Comparison of ENCODE assay signal across 29 cellular contexts in genomic region chr11:100777736-100778135, GRCh38.
DNase-seq lines count a peak whose midpoint lies in the region; ATAC-seq and TF ChIP-seq lines count a peak whose summit lies in the region.
"Had no signal": no experiment of that assay in that cellular context is flagged by ENCODE, and none has a peak within 500 bp of the region (broad histone marks: within the 10 kb centered on the region; RNA-seq: fewer than 3 reads in every experiment).

No MANE protein-coding gene starts in this region.

- H3K27ac ChIP-seq in GM23338 (ENCODE audit: low read depth) (no peak overlapping the region), PC-9 (peak overlapping the region; percentile 98), foreskin keratinocyte (peak overlapping the region; percentile 27)
- no peak overlapping the region for H3K27ac ChIP-seq in CD8-positive, alpha-beta memory T cell (ENCODE audit: low read depth, low read length)
- H3K27ac ChIP-seq: BLaER1 treated with 17β-estradiol and CSF1 and Interleukin-3, amounts not matched to agents 10 nM and 100 nM; gastrocnemius medialis; prostate gland; upper lobe of right lung had no signal

- peaks cover 5% of the 10 kb centered on the region for H3K79me2 ChIP-seq in GM23338 (replicated peaks; ENCODE audit: insufficient read depth)
- H3K79me2 ChIP-seq in PC-9 (ENCODE audit: low read depth) = no peaks in the 10 kb centered on the region

- no peaks in the 10 kb centered on the region for H3K9me3 ChIP-seq in PC-9 (ENCODE audit: insufficient read depth, low read depth)
- H3K9me3 ChIP-seq in CD8-positive, alpha-beta memory T cell (ENCODE audit: low read length) = no peaks in the 10 kb centered on the region
- H3K9me3 ChIP-seq: BLaER1 treated with 17β-estradiol and CSF1 and Interleukin-3, amounts not matched to agents 10 nM and 100 nM; gastrocnemius medialis; prostate gland; SK-N-SH; upper lobe of right lung had no signal

- H3K9me2 ChIP-seq in GM23338 (ENCODE audit: insufficient read depth) (no peaks in the 10 kb centered on the region), PC-9 (ENCODE audit: insufficient read depth) (no peaks in the 10 kb centered on the region)
- H3K9me2 ChIP-seq: SK-N-SH had no signal

- DNase-seq in GM23338 (ENCODE audit: low spot score) (no peak), PC-9 (peak; percentile 21 to 83), foreskin keratinocyte (no peak), progenitor cell of endocrine pancreas (ENCODE audit: low spot score, unreplicated experiment) (no peak), superior temporal gyrus (ENCODE audit: extremely low spot score) (no peak), HK-2 (ENCODE audit: unreplicated experiment) (no peak)
- DNase-seq in CD8-positive, alpha-beta memory T cell = no peak
- DNase-seq in activated effector memory CD4-positive, alpha-beta T cell treated with Interleukin-2 at 50 U/mL for 16 hours = no peak
- DNase-seq: activated CD4-positive, alpha-beta memory T cell treated with anti-CD3 and anti-CD28 coated beads for 36 hours; activated CD4-positive, CD25-positive, alpha-beta regulatory T cell treated with anti-CD3 and anti-CD28 coated beads, Interleukin-2, amount 50 U/mL, for 72 hours; activated naive CD4-positive, alpha-beta T cell; activated naive CD8-positive, alpha-beta T cell treated with anti-CD3 and anti-CD28 coated beads, Interleukin-2, amount 50 U/mL, for 24 hours; activated T-cell treated with anti-CD3 and anti-CD28 coated beads, Interleukin-2, amount 50 U/mL, for 72 hours; caudate nucleus; DMS79; gastrocnemius medialis; H7; IMR-90; naive B cell; NCI-H1694; NCI-H446 treated with DMSO at 0.1 percent for 48 hours; nucleus accumbens; SK-N-SH; stimulated activated CD4-positive, alpha-beta T cell treated with anti-CD3 and anti-CD28 coated beads, Interleukin-4, amount 100 ng/mL, for 24 hours; T-helper 2 cell; upper lobe of right lung had no signal

- H3K36me3 Mint-ChIP-seq in GM23338 (ENCODE audit: low read depth) (no peaks in the 10 kb centered on the region), progenitor cell of endocrine pancreas (ENCODE audit: insufficient read depth) (peaks cover 5% of the 10 kb centered on the region)
- H3K36me3 Mint-ChIP-seq in CD8-positive, alpha-beta memory T cell = no peaks in the 10 kb centered on the region
- H3K36me3 Mint-ChIP-seq: activated CD4-positive, alpha-beta memory T cell treated with anti-CD3 and anti-CD28 coated beads for 36 hours had no signal

- H3K27me3 Mint-ChIP-seq in GM23338 (ENCODE audit: insufficient read depth, low read depth, poor library complexity) (peaks cover 1% of the 10 kb centered on the region), progenitor cell of endocrine pancreas (no peaks in the 10 kb centered on the region)
- no peaks in the 10 kb centered on the region for H3K27me3 Mint-ChIP-seq in CD8-positive, alpha-beta memory T cell
- H3K27me3 Mint-ChIP-seq: activated CD4-positive, alpha-beta memory T cell treated with anti-CD3 and anti-CD28 coated beads for 36 hours; activated naive CD8-positive, alpha-beta T cell treated with anti-CD3 and anti-CD28 coated beads, Interleukin-2, amount 50 U/mL, for 24 hours; naive B cell had no signal

- H3K4me3 ChIP-seq in GM23338 = no peak overlapping the region
- H3K4me3 ChIP-seq in PC-9 = no peak overlapping the region
- H3K4me3 ChIP-seq in CD8-positive, alpha-beta memory T cell (ENCODE audit: low read length) = no peak overlapping the region
- H3K4me3 ChIP-seq: BLaER1 treated with 17β-estradiol and CSF1 and Interleukin-3, amounts not matched to agents 10 nM and 100 nM; gastrocnemius medialis; prostate gland; upper lobe of right lung had no signal

- TF ChIP-seq CTCF in GM23338 (conservative IDR thresholded peaks at IDR 0.05; ENCODE audit: low read depth in 2 of 2) (no peak), PC-9 (conservative IDR thresholded peaks at IDR 0.05) (no peak), foreskin keratinocyte (conservative IDR thresholded peaks at IDR 0.05) (no peak), progenitor cell of endocrine pancreas (IDR thresholded peaks at IDR 0.05; ENCODE audit: unreplicated experiment) (no peak)

- H2AFZ ChIP-seq in GM23338 (no peak overlapping the region), PC-9 (no peak overlapping the region)

- H3K27ac Mint-ChIP-seq in GM23338 = peak overlapping the region; percentile 78; the same call in 1 of the 2 replicates
- H3K27ac Mint-ChIP-seq in progenitor cell of endocrine pancreas = peak overlapping the region; percentile 45
- H3K27ac Mint-ChIP-seq in CD8-positive, alpha-beta memory T cell = no peak overlapping the region
- H3K27ac Mint-ChIP-seq: activated CD4-positive, alpha-beta memory T cell treated with anti-CD3 and anti-CD28 coated beads for 36 hours; activated naive CD8-positive, alpha-beta T cell treated with anti-CD3 and anti-CD28 coated beads, Interleukin-2, amount 50 U/mL, for 24 hours; activated T-cell treated with anti-CD3 and anti-CD28 coated beads, Interleukin-2, amount 50 U/mL, for 72 hours had no signal

- H3K4me1 Mint-ChIP-seq in GM23338 = peaks cover 20% of the 10 kb centered on the region
- H3K4me1 Mint-ChIP-seq in progenitor cell of endocrine pancreas (ENCODE audit: low read depth) = peaks cover 27% of the 10 kb centered on the region
- H3K4me1 Mint-ChIP-seq in CD8-positive, alpha-beta memory T cell = no peaks in the 10 kb centered on the region

- POLR2A ChIA-PET in PC-9 (lab: Charles Lee; ENCODE audit: unreplicated experiment) = interaction anchor here (0.5 to 0.6 kb wide), 3 partner anchors 8 to 156 kb away, joined by 3 to 7 read pairs (median 3); no protein-coding TSS in a partner anchor
- POLR2A ChIA-PET in CD8-positive, alpha-beta memory T cell (lab: Charles Lee) = no interaction called here

- no peaks in the 10 kb centered on the region for H3F3A ChIP-seq in GM23338 (replicated peaks; ENCODE audit: low read depth)
- peaks cover 39% of the 10 kb centered on the region for H3F3A ChIP-seq in PC-9 (ENCODE audit: insufficient read depth, low read depth)

- H4K20me1 ChIP-seq in GM23338 (replicated peaks; ENCODE audit: insufficient read depth) (no peaks in the 10 kb centered on the region), PC-9 (ENCODE audit: insufficient read depth) (no peaks in the 10 kb centered on the region)
- H4K20me1 ChIP-seq: BLaER1 treated with 17β-estradiol and CSF1 and Interleukin-3, amounts not matched to agents 10 nM and 100 nM had no signal

- H3K4me3 Mint-ChIP-seq in GM23338 = no peak overlapping the region
- H3K4me3 Mint-ChIP-seq in progenitor cell of endocrine pancreas (ENCODE audit: low read depth) = no peak overlapping the region
- H3K4me3 Mint-ChIP-seq in CD8-positive, alpha-beta memory T cell = no peak overlapping the region
- H3K4me3 Mint-ChIP-seq: activated CD4-positive, alpha-beta memory T cell treated with anti-CD3 and anti-CD28 coated beads for 36 hours; activated naive CD8-positive, alpha-beta T cell treated with anti-CD3 and anti-CD28 coated beads, Interleukin-2, amount 50 U/mL, for 24 hours; activated T-cell treated with anti-CD3 and anti-CD28 coated beads, Interleukin-2, amount 50 U/mL, for 72 hours; naive B cell had no signal

- H3K36me3 ChIP-seq in GM23338 (ENCODE audit: insufficient read depth) (no peaks in the 10 kb centered on the region), PC-9 (ENCODE audit: low read depth) (peaks cover 5% of the 10 kb centered on the region; the same call in 1 of the 2 replicates)
- no peaks in the 10 kb centered on the region for H3K36me3 ChIP-seq in CD8-positive, alpha-beta memory T cell (ENCODE audit: insufficient read depth, low read length)
- H3K36me3 ChIP-seq: gastrocnemius medialis, prostate gland, upper lobe of right lung had no signal

- H3K4me1 ChIP-seq in GM23338 (ENCODE audit: insufficient read depth) (peaks cover 5% of the 10 kb centered on the region; the same call in 1 of the 2 replicates), PC-9 (replicated peaks; ENCODE audit: insufficient read depth) (peaks cover 44% of the 10 kb centered on the region), foreskin keratinocyte (peaks cover 31% of the 10 kb centered on the region)
- H3K4me1 ChIP-seq in CD8-positive, alpha-beta memory T cell (ENCODE audit: insufficient read depth, low read length) = no peaks in the 10 kb centered on the region
- H3K4me1 ChIP-seq: gastrocnemius medialis, prostate gland, upper lobe of right lung had no signal

- no peaks in the 10 kb centered on the region for H3K27me3 ChIP-seq in GM23338 (ENCODE audit: insufficient read depth)
- H3K27me3 ChIP-seq in PC-9 (ENCODE audit: insufficient read depth, low read depth) = no peaks in the 10 kb centered on the region
- no peaks in the 10 kb centered on the region for H3K27me3 ChIP-seq in foreskin keratinocyte
- no peaks in the 10 kb centered on the region for H3K27me3 ChIP-seq in CD8-positive, alpha-beta memory T cell (ENCODE audit: insufficient read depth, low read length, poor library complexity, severe bottlenecking)
- H3K27me3 ChIP-seq: BLaER1 treated with 17β-estradiol and CSF1 and Interleukin-3, amounts not matched to agents 10 nM and 100 nM; gastrocnemius medialis; upper lobe of right lung had no signal

- intact Hi-C loops in PC-9 (cut with micrococcal nuclease; ENCODE audit: unreplicated experiment) = loop anchor here (1.0 to 2.0 kb wide), 5 partner anchors 25 to 84 kb away; no protein-coding TSS in a partner anchor

- CTCF ChIA-PET in PC-9 (lab: Charles Lee) = interaction anchor here (0.7 to 2.4 kb wide), 2 partner anchors 50 to 1889 kb away, joined by 3 to 10 read pairs; no protein-coding TSS in a partner anchor
- CTCF ChIA-PET in CD8-positive, alpha-beta memory T cell (lab: Charles Lee) = no interaction called here

- ATAC-seq in GM23338 = no peak
- no peak for ATAC-seq in foreskin keratinocyte
- ATAC-seq: activated naive CD8-positive, alpha-beta T cell treated with anti-CD3 and anti-CD28 coated beads, Interleukin-2, amount 50 U/mL, for 24 hours; activated T-cell treated with anti-CD3 and anti-CD28 coated beads, Interleukin-2, amount 50 U/mL, for 72 hours; gastrocnemius medialis; sciatic nerve had no signal

- no peak overlapping the region for H3K4me2 ChIP-seq in GM23338
- H3K4me2 ChIP-seq in PC-9 = peak overlapping the region; percentile 67
- H3K4me2 ChIP-seq: SK-N-SH had no signal

- H3K9me3 Mint-ChIP-seq in GM23338 = no peaks in the 10 kb centered on the region
- H3K9me3 Mint-ChIP-seq in progenitor cell of endocrine pancreas (ENCODE audit: low read depth) = no peaks in the 10 kb centered on the region
- peaks cover 0 to 5% (median 0%) of the 10 kb centered on the region in 5 donors for H3K9me3 Mint-ChIP-seq in CD8-positive, alpha-beta memory T cell
- H3K9me3 Mint-ChIP-seq: activated CD4-positive, alpha-beta memory T cell treated with anti-CD3 and anti-CD28 coated beads for 36 hours; activated naive CD8-positive, alpha-beta T cell treated with anti-CD3 and anti-CD28 coated beads, Interleukin-2, amount 50 U/mL, for 24 hours; naive B cell had no signal

- BruUV-seq in PC-9 (replicated peaks; lab: Mats Ljungman, UMichigan) = no TSS peak

TF ChIP-seq in GM23338, 12 proteins besides CTCF, POLR2A, EP300 and RAD21 (continues in another document):
- TF ChIP-seq ZNF114 (CRISPR knock-in tag; IDR thresholded peaks at IDR 0.05) (no peak), NANOG (IDR thresholded peaks at IDR 0.05; ENCODE audit: borderline replicate concordance) (no peak), CREB1 (CRISPR knock-in tag; IDR thresholded peaks at IDR 0.05; ENCODE audit: low read depth) (no peak), POLR2AphosphoS5 (IDR thresholded peaks at IDR 0.05; ENCODE audit: low read depth) (no peak), EZH2phosphoT487 (IDR thresholded peaks at IDR 0.05; ENCODE audit: unreplicated experiment) (no peak)

Comparison
In these comparisons a context has a peak if more than half of its experiments do, and no peak if none do; other contexts are left out.
1. DNase-seq: peak in PC-9 (2 of 2); none in GM23338 (single experiment), foreskin keratinocyte (0 of 2), progenitor cell of endocrine pancreas (single experiment), CD8-positive, alpha-beta memory T cell (0 of 5), superior temporal gyrus (single experiment), activated effector memory CD4-positive, alpha-beta T cell treated with Interleukin-2 at 50 U/mL for 16 hours (single experiment) and HK-2 (single experiment).
2. H3K27ac ChIP-seq: peak in PC-9 (single experiment) and foreskin keratinocyte (single experiment); none in GM23338 (single experiment) and CD8-positive, alpha-beta memory T cell (single experiment).
3. H3K27ac Mint-ChIP-seq: peak in GM23338 (single experiment) and progenitor cell of endocrine pancreas (single experiment); none in CD8-positive, alpha-beta memory T cell (0 of 8).